Comparison of ENCODE assay signal across 18 cellular contexts in the genomic region with DNA sequence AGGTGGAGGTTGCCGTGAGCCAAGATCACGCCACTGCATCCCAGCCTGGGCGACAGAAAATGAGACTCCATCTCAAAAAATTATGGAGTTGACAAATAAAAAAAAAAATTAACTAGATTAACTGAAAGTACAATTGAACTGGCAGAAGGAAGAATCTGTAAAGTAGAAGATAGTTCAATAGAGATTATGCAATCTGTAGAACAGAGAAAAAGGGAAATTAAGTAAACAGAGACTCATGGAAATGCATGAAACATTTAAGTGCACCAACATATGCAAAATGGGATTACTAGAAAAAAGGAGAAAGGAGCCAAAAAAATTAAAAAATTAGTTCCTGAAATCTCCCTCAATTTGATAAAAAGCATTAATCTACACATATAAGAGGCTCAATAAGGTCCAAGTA.
DNase-seq lines count a peak whose midpoint lies in the region; ATAC-seq, FAIRE-seq and TF ChIP-seq lines count a peak whose summit lies in the region.
"Had no signal": no experiment of that assay in that cellular context is flagged by ENCODE, and none has a peak within 500 bp of the region (broad histone marks: within the 10 kb centered on the region; RNA-seq: fewer than 3 reads in every experiment).

No MANE protein-coding gene starts in this region.

- H2BK5ac ChIP-seq in H1 (ENCODE audit: low read depth, low read length): no peak overlapping the region

- H3K23me2 ChIP-seq in H1 (ENCODE audit: low read depth, low read length): no peaks in the 10 kb centered on the region

- ATAC-seq in HepG2: no peak
- ATAC-seq in right lobe of liver: no peak
- no peak for ATAC-seq in GM19467 (IDR thresholded peaks at IDR 0.05; ENCODE audit: unreplicated experiment)
- ATAC-seq in GM21825 (IDR thresholded peaks at IDR 0.05; ENCODE audit: unreplicated experiment): no peak
- ATAC-seq: CD8-positive, alpha-beta T cell; GM23338 had no signal

- in situ Hi-C loops in HepG2 (cut with HindIII; ENCODE audit: extremely low pct_ligation_motif_present, low pct_unique_long_range_greater_than_20kb): no loop called here

- no TSS peak for BruUV-seq in HepG2 (replicated peaks; lab: Mats Ljungman, UMichigan)

- TF ChIP-seq POLR2A in HepG2 (IDR thresholded peaks at IDR 0.05; ENCODE audit: insufficient read depth in 1 of 2, low read depth in 2 of 2, low read length in 2 of 2) (no peak), right lobe of liver (IDR thresholded peaks at IDR 0.05) (no peak), H1 (IDR thresholded peaks at IDR 0.05; ENCODE audit: control extremely low read depth in 1 of 2, low read depth in 2 of 2, low read length in 2 of 2) (no peak)

- no peaks in the 10 kb centered on the region for H3K9me3 ChIP-seq in HepG2 (ENCODE audit: low read length)
- H3K9me3 ChIP-seq in right lobe of liver: no peaks in the 10 kb centered on the region
- no peaks in the 10 kb centered on the region for H3K9me3 ChIP-seq in H1 (ENCODE audit: insufficient read depth in 2 of 2, low read depth in 1 of 2, low read length in 1 of 2)
- H3K9me3 ChIP-seq: Caco-2, HAP-1 had no signal

- no peak for TF ChIP-seq RAD21 in HepG2 (CRISPR knock-in tag; IDR thresholded peaks at IDR 0.05)
- no peak for TF ChIP-seq RAD21 in H1 (IDR thresholded peaks at IDR 0.05 in 1 of 2, conservative IDR thresholded peaks at IDR 0.05 in 1 of 2; ENCODE audit: low read depth in 2 of 2, low read length in 2 of 2)

- H4K91ac ChIP-seq in H1 (replicated peaks; ENCODE audit: insufficient read length, low read length): no peak overlapping the region

- CTCF ChIA-PET in HepG2 (lab: Yijun Ruan, JAX; ENCODE audit: low intra/inter-chr PET ratio, low total read pairs): no interaction called here
- CTCF ChIA-PET in H1 (lab: Charles Lee; ENCODE audit: partially characterized antibody): no interaction called here

- intact Hi-C loops in HepG2 (cut with micrococcal nuclease; ENCODE audit: unreplicated experiment): no loop called here
- intact Hi-C loops in right lobe of liver (cut with DNase I): no loop called here

- no peak for FAIRE-seq in HepG2 (lab: Jason Lieb, UNC)
- FAIRE-seq in H1 (lab: Jason Lieb, UNC): no peak
- FAIRE-seq: G401.6, GM12892, H54 had no signal

- H4K8ac ChIP-seq in H1 (ENCODE audit: extremely low read depth, insufficient read depth, low read length): no peak overlapping the region

- no peak overlapping the region for H2AK5ac ChIP-seq in H1 (ENCODE audit: low read depth, low read length)

- H3K27ac ChIP-seq in HepG2 (ENCODE audit: extremely low read length, insufficient read depth, low read length): no peak overlapping the region
- no peak overlapping the region for H3K27ac ChIP-seq in right lobe of liver
- no peak overlapping the region for H3K27ac ChIP-seq in H1 (ENCODE audit: low read depth, low read length)

- no peak overlapping the region for H2BK120ac ChIP-seq in H1 (replicated peaks; ENCODE audit: low read depth, low read length)

- H4K5ac ChIP-seq in H1 (ENCODE audit: insufficient read length, low read depth, low read length): no peak overlapping the region

- TF ChIP-seq CTCF in HepG2 (CRISPR knock-in tag; IDR thresholded peaks at IDR 0.05) (no peak), right lobe of liver (IDR thresholded peaks at IDR 0.05) (no peak), H1 (IDR thresholded peaks at IDR 0.05; ENCODE audit: control extremely low read depth in 1 of 3, insufficient read depth in 1 of 3, low read depth in 1 of 3, low read length in 3 of 3) (no peak)

- POLR2A ChIA-PET in HepG2 (lab: Yijun Ruan, JAX): no interaction called here
- POLR2A ChIA-PET in H1 (lab: Charles Lee; ENCODE audit: partially characterized antibody): no interaction called here

- no peak overlapping the region for H2BK15ac ChIP-seq in H1 (ENCODE audit: low read length)

- H3K14ac ChIP-seq in H1 (ENCODE audit: insufficient read length): no peak overlapping the region

- no peak overlapping the region for H2BK12ac ChIP-seq in H1 (ENCODE audit: low read depth, low read length)

- H3K79me1 ChIP-seq in H1 (ENCODE audit: low read depth, low read length): no peaks in the 10 kb centered on the region

- H3K79me2 ChIP-seq in HepG2 (ENCODE audit: insufficient read depth, low read length): no peaks in the 10 kb centered on the region
- no peaks in the 10 kb centered on the region for H3K79me2 ChIP-seq in H1 (ENCODE audit: control insufficient read depth in 1 of 2, insufficient read depth in 2 of 2, low read length in 2 of 2)

- under 1% methylated on average over 3 of the region's 3 CpGs for WGBS in HepG2 (ENCODE audit: low lambda C conversion rate)
- WGBS in right lobe of liver (ENCODE audit: insufficient coverage, low coverage, low lambda C conversion rate, missing lambda C conversion rate): 56% methylated on average over 3 of the region's 3 CpGs
- WGBS in H1 (ENCODE audit: extremely low coverage in 1 of 2, insufficient coverage in 1 of 2, insufficient read length in 1 of 2, insufficient replicate concordance in 2 of 2, low coverage in 1 of 2, low lambda C conversion rate in 2 of 2, missing lambda C conversion rate in 1 of 2), 2 experiments: 85% methylated on average over 3 of the region's 3 CpGs; no CpG with 5 or more reads in 1 of the 2 experiments

- no peak overlapping the region for H3K4ac ChIP-seq in H1 (replicated peaks; ENCODE audit: insufficient read length, low read depth, low read length)

- H3K56ac ChIP-seq in H1 (replicated peaks; ENCODE audit: insufficient read length, low read depth, low read length): no peak overlapping the region

- no peak overlapping the region for H3K9ac ChIP-seq in HepG2 (ENCODE audit: insufficient read depth, low read depth, low read length)
- H3K9ac ChIP-seq in H1 (replicated peaks in 1 of 4; ENCODE audit: extremely low read depth in 1 of 4, low read depth in 3 of 4, low read length in 3 of 4): no peak overlapping the region

- no peak overlapping the region for H3K4me3 ChIP-seq in HepG2 (replicated peaks in 1 of 3; ENCODE audit: insufficient read depth in 1 of 3, low read depth in 2 of 3, low read length in 3 of 3)
- no peak overlapping the region for H3K4me3 ChIP-seq in right lobe of liver
- no peak overlapping the region for H3K4me3 ChIP-seq in H1 (ENCODE audit: extremely low read depth in 1 of 4, insufficient read depth in 2 of 4, low read depth in 3 of 4, low read length in 4 of 4)
- H3K4me3 ChIP-seq: GM23338, HAP-1 had no signal

- H3K18ac ChIP-seq in H1 (ENCODE audit: extremely low read depth, low read length): no peak overlapping the region

- H3K36me3 ChIP-seq in HepG2 (replicated peaks in 1 of 2; ENCODE audit: control insufficient read depth in 1 of 2, insufficient read depth in 2 of 2, low read length in 2 of 2): no peaks in the 10 kb centered on the region
- no peaks in the 10 kb centered on the region for H3K36me3 ChIP-seq in right lobe of liver
- H3K36me3 ChIP-seq in H1 (ENCODE audit: control insufficient read depth in 2 of 4, insufficient read depth in 4 of 4, low read length in 3 of 4): no peaks in the 10 kb centered on the region
- H3K36me3 ChIP-seq: HAP-1 had no signal

- H3K27me3 ChIP-seq in HepG2 (ENCODE audit: control insufficient read depth in 1 of 2, insufficient read depth in 2 of 2, low read length in 2 of 2) (no peaks in the 10 kb centered on the region), right lobe of liver (no peaks in the 10 kb centered on the region), H1 (replicated peaks in 1 of 4; ENCODE audit: control insufficient read depth in 3 of 4, extremely low read depth in 1 of 4, insufficient read depth in 3 of 4, low read length in 3 of 4) (no peaks in the 10 kb centered on the region)

- no peak overlapping the region for H2AFZ ChIP-seq in HepG2 (ENCODE audit: low read length)
- no peak overlapping the region for H2AFZ ChIP-seq in H1 (ENCODE audit: low read length)
- H2AFZ ChIP-seq: GM23338 had no signal

- no peak overlapping the region for H3K23ac ChIP-seq in H1 (ENCODE audit: insufficient read length)

- H3K4me2 ChIP-seq in HepG2 (ENCODE audit: low read depth, low read length) (no peak overlapping the region), H1 (ENCODE audit: insufficient read depth in 1 of 2, low read depth in 2 of 2, low read length in 2 of 2) (no peak overlapping the region)
- H3K4me2 ChIP-seq: GM23338 had no signal

- H4K20me1 ChIP-seq in HepG2 (ENCODE audit: insufficient read depth, low read length) (no peaks in the 10 kb centered on the region), H1 (replicated peaks in 1 of 2; ENCODE audit: control insufficient read depth in 1 of 2, insufficient read depth in 2 of 2, low read length in 2 of 2) (no peaks in the 10 kb centered on the region)

- TF ChIP-seq EP300 in HepG2 (IDR thresholded peaks at IDR 0.05; ENCODE audit: low read depth in 2 of 2, low read length in 2 of 2) (no peak), HepG2 (CRISPR knock-in tag; IDR thresholded peaks at IDR 0.05; ENCODE audit: borderline replicate concordance) (no peak), H1 (IDR thresholded peaks at IDR 0.05; ENCODE audit: borderline replicate concordance in 1 of 2, low read depth in 2 of 2, low read length in 2 of 2) (no peak)

- H2BK20ac ChIP-seq in H1 (ENCODE audit: low read length): no peak overlapping the region

- DNase-seq in HepG2 (ENCODE audit: low spot score) (no peak), right lobe of liver (no peak), MV-4-11 (lab: John Stamatoyannopoulos, UW) (peak; percentile 20), H1 (ENCODE audit: low read depth in 1 of 2, low spot score in 2 of 2) (no peak)
- DNase-seq: C1 segment of cervical spinal cord; Caco-2; CD4-positive, CD25-positive, alpha-beta regulatory T cell; CD8-positive, alpha-beta T cell; DMS153; DND-41; HFFc6 had no signal

- no peaks in the 10 kb centered on the region for H3K4me1 ChIP-seq in HepG2 (ENCODE audit: insufficient read depth, low read length)
- H3K4me1 ChIP-seq in right lobe of liver: no peaks in the 10 kb centered on the region
- H3K4me1 ChIP-seq in H1 (replicated peaks in 1 of 4; ENCODE audit: control insufficient read depth in 3 of 4, insufficient read depth in 4 of 4, low read length in 3 of 4): no peaks in the 10 kb centered on the region
- H3K4me1 ChIP-seq: Caco-2, HAP-1 had no signal

TF ChIP-seq in HepG2, 621 proteins besides CTCF, POLR2A, EP300 and RAD21 (continues in another document):
- TF ChIP-seq SATB2 (CRISPR knock-in tag; IDR thresholded peaks at IDR 0.05): no peak
- no peak for TF ChIP-seq ZNF317 (CRISPR knock-in tag; IDR thresholded peaks at IDR 0.05)
- no peak for TF ChIP-seq MYNN (CRISPR knock-in tag; IDR thresholded peaks at IDR 0.05; ENCODE audit: low read depth)
- TF ChIP-seq CEBPB (IDR thresholded peaks at IDR 0.05; ENCODE audit: borderline replicate concordance, low read depth, low read length): peak; percentile 56; the same call in 1 of the 2 replicates
- no peak for TF ChIP-seq MTF1 (CRISPR knock-in tag; IDR thresholded peaks at IDR 0.05)

TF ChIP-seq in H1, 55 proteins besides CTCF, POLR2A, EP300 and RAD21:
- no peak for TF ChIP-seq CBX5 (IDR thresholded peaks at IDR 0.05; ENCODE audit: low read depth, low read length)
- no peak for TF ChIP-seq POU5F1 (IDR thresholded peaks at IDR 0.05; ENCODE audit: low read depth, low read length)
- no peak for TF ChIP-seq CHD2 (IDR thresholded peaks at IDR 0.05; ENCODE audit: low read length)
- peak; percentile 89 for TF ChIP-seq CEBPB (IDR thresholded peaks at IDR 0.05; ENCODE audit: low read depth, low read length)

Comparison
In these comparisons a context has a peak if more than half of its experiments do, and no peak if none do; other contexts are left out.
1. Of the 41 proteins assayed by ChIP-seq in both HepG2 and H1: peak only in HepG2: none; only in H1: none; in both: CEBPB; in neither: 40.